In the genomic region with DNA sequence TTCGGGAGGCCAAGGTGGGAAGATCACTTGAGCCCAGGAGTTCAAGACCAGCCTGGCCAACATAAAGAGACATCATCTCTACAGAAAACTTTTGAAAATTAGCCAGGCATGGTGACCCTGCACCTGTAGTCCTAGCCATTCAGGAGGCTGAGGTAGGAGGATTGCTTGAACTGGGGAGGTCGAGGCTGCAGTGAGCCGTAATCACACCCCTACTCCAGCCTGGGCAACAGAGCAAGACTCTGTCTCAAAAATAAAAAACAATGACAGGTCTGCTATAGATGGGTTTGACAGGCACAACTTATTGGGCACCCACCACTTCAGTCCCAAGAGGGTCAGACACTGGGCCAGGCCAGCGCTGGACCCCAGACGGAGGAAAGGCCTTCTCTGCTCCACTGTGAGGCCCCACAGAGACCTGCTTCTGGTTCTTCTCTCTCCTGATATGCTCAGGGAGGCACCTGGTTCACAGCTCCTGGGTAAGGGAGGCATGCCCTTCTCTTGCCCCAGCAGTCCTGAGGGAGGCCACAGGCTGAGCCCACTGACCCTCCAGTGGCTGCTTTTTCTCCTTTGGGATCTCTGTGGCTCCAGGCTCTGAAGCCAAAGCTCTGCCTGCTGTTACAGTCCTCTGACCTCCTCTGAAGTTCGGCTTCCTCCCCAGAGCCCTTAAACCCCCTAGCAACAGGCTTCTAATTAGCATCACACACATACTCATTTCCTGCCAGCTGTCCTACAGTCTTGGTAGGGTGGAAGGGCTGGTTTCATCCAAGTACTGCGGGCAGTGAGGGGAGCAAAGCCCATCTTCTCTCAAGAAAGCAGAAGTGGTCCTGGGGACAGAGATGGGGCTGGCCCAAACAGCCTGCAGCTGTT, we compare ENCODE assay signal across 9 cellular contexts. TPM values are rescaled to one million over a fixed set of nuclear protein-coding genes. Genes with fewer than 3 reads are reported as not detected.
DNase-seq lines count a peak whose midpoint lies in the region; ATAC-seq and TF ChIP-seq lines count a peak whose summit lies in the region.
"Had no signal": no experiment of that assay in that cellular context is flagged by ENCODE, and none has a peak within 500 bp of the region (broad histone marks: within the 10 kb centered on the region; RNA-seq: fewer than 3 reads in every experiment).

No MANE protein-coding gene starts in this region.

- no peaks in the 10 kb centered on the region for H3K4me1 ChIP-seq in gastroesophageal sphincter
- H3K4me1 ChIP-seq in subcutaneous abdominal adipose tissue (ENCODE audit: control insufficient read depth in 5 of 5, insufficient read depth in 5 of 5, low read length in 5 of 5) = peaks cover 4 to 22% (median 16%) of the 10 kb centered on the region in 5 donors

- H3K27me3 ChIP-seq in gastroesophageal sphincter = no peaks in the 10 kb centered on the region
- H3K27me3 ChIP-seq in subcutaneous abdominal adipose tissue (ENCODE audit: control insufficient read depth in 5 of 5, insufficient read depth in 4 of 5, low read length in 5 of 5) = no peaks in the 10 kb centered on the region
- no peaks in the 10 kb centered on the region for H3K27me3 ChIP-seq in MG63

- peak; percentile 49 for DNase-seq in NCI-H748 (lab: John Stamatoyannopoulos, UW; ENCODE audit: unreplicated experiment)
- DNase-seq in NCI-H748 treated with DMSO at 0.1 percent for 48 hours (lab: John Stamatoyannopoulos, UW) = no peak
- peak; percentile 98 for DNase-seq in SIG-M5 (lab: John Stamatoyannopoulos, UW)
- no peak for DNase-seq in MG63

- TF ChIP-seq EP300 in gastroesophageal sphincter (IDR thresholded peaks at IDR 0.05) = no peak

- peak overlapping the region in 2 of 5 donors; percentile 35 to 61 for H3K9ac ChIP-seq in subcutaneous abdominal adipose tissue (ENCODE audit: low read length in 5 of 5)

- no peak overlapping the region for H3K4me3 ChIP-seq in gastroesophageal sphincter
- H3K4me3 ChIP-seq in subcutaneous abdominal adipose tissue (ENCODE audit: low read depth in 1 of 5, low read length in 5 of 5) = no peak overlapping the region
- H3K4me3 ChIP-seq in MG63 = no peak overlapping the region

- WGBS in gastroesophageal sphincter (ENCODE audit: low coverage in 1 of 2), 2 donors = 71 to 76% methylated on average over 4 to 5 of the region's 7 CpGs

- peak; percentile 96 for ATAC-seq in GM21381 (IDR thresholded peaks at IDR 0.05; ENCODE audit: unreplicated experiment)
- peak; percentile 94 for ATAC-seq in HG03521 (IDR thresholded peaks at IDR 0.05; ENCODE audit: unreplicated experiment)
- ATAC-seq in gastroesophageal sphincter = peak; percentile 48

- no peak overlapping the region for H3K27ac ChIP-seq in gastroesophageal sphincter
- H3K27ac ChIP-seq in subcutaneous abdominal adipose tissue (ENCODE audit: low read depth, low read length) = peak overlapping the region; percentile 54

- TF ChIP-seq CTCF in gastroesophageal sphincter (IDR thresholded peaks at IDR 0.05) = no peak

- no peaks in the 10 kb centered on the region for H3K36me3 ChIP-seq in gastroesophageal sphincter
- H3K36me3 ChIP-seq in subcutaneous abdominal adipose tissue (ENCODE audit: control insufficient read depth in 5 of 5, insufficient read depth in 5 of 5, low read length in 5 of 5) = no peaks in the 10 kb centered on the region
- peaks cover 13% of the 10 kb centered on the region for H3K36me3 ChIP-seq in MG63

- H3K9me3 ChIP-seq in gastroesophageal sphincter (no peaks in the 10 kb centered on the region), subcutaneous abdominal adipose tissue (ENCODE audit: control insufficient read depth in 5 of 5, low read length in 5 of 5) (no peaks in the 10 kb centered on the region), MG63 (no peaks in the 10 kb centered on the region)

- no peak for TF ChIP-seq POLR2A in gastroesophageal sphincter (IDR thresholded peaks at IDR 0.05)

RNA-seq across cellular contexts. Expression of a gene that starts 14.4 kb away (rescaled TPM):
- 100 to 1,000 TPM in 1 of 4 donors, 10 to 100 TPM in 3; 49.7 to 121 (median 71.5) TPM for total RNA-seq in gastroesophageal sphincter
- total RNA-seq in MG63 (2014; rRNA removed; shearing (Covaris generic); ENCODE audit: low replicate concordance) = 315 and 318 TPM in 2 replicates

RNA-seq across cellular contexts. Expression of a gene that starts 17.6 kb away (rescaled TPM):
- total RNA-seq in gastroesophageal sphincter = 10 to 100 TPM in 1 of 4 donors, 1 to 10 TPM in 2, under 1 TPM in 1; 0.85 to 82.1 (median 5.0) TPM
- 1.3 TPM in 1 of 2 replicates, not detected in the other for total RNA-seq in MG63 (2014; rRNA removed; shearing (Covaris generic); ENCODE audit: low replicate concordance)

RNA-seq across cellular contexts. Expression of a gene that starts 28.8 kb away (rescaled TPM):
- total RNA-seq in gastroesophageal sphincter = 100 to 1,000 TPM in 1 of 4 donors, 10 to 100 TPM in 3; 56.1 to 133 (median 76.3) TPM
- total RNA-seq in MG63 (2014; rRNA removed; shearing (Covaris generic); ENCODE audit: low replicate concordance) = 128 and 143 TPM in 2 replicates

RNA-seq across cellular contexts. Expression of a gene that starts 29.7 kb away (rescaled TPM):
- total RNA-seq in gastroesophageal sphincter = 1 to 10 TPM; 2.4 to 8.3 (median 2.8) TPM
- 0.99 TPM in 1 of 2 replicates, not detected in the other for total RNA-seq in MG63 (2014; rRNA removed; shearing (Covaris generic); ENCODE audit: low replicate concordance)
- total RNA-seq: dermis microvascular lymphatic vessel endothelial cell had no signal

RNA-seq across cellular contexts. Expression of a gene that starts 32.9 kb away (rescaled TPM):
- 10 to 100 TPM in 2 of 4 donors, 1 to 10 TPM in 2; 2.7 to 73.3 (median 14.2) TPM for total RNA-seq in gastroesophageal sphincter
- 29.6 and 34.8 TPM in 2 replicates for total RNA-seq in MG63 (2014; rRNA removed; shearing (Covaris generic); ENCODE audit: low replicate concordance)

Comparison
In these comparisons a context has a peak if more than half of its experiments do, and no peak if none do; other contexts are left out.
1. DNase-seq: peak in NCI-H748 (single experiment) and SIG-M5 (single experiment); none in NCI-H748 treated with DMSO at 0.1 percent for 48 hours (single experiment) and MG63 (single experiment).
2. Peak in every context shown above with its lines, with median percentiles within 50 percentile points of each other: ATAC-seq.